In genomic region chr4:127500242-127500641, GRCh38 we compare ENCODE assay signal across 16 cellular contexts.
DNase-seq lines count a peak whose midpoint lies in the region; ATAC-seq, FAIRE-seq and TF ChIP-seq lines count a peak whose summit lies in the region.
"Had no signal": no experiment of that assay in that cellular context is flagged by ENCODE, and none has a peak within 500 bp of the region (broad histone marks: within the 10 kb centered on the region; RNA-seq: fewer than 3 reads in every experiment).

No MANE protein-coding gene starts in this region.

- no peaks in the 10 kb centered on the region for H3K79me2 ChIP-seq in SK-N-SH (ENCODE audit: insufficient read depth)
- no peaks in the 10 kb centered on the region for H3K79me2 ChIP-seq in ACC112 (ENCODE audit: control insufficient read depth, insufficient read depth, low read length, unreplicated experiment)
- H3K79me2 ChIP-seq in H1 (ENCODE audit: control insufficient read depth in 1 of 2, insufficient read depth in 2 of 2, low read length in 2 of 2), result no peaks in the 10 kb centered on the region

- H3K4ac ChIP-seq in H1 (replicated peaks; ENCODE audit: insufficient read length, low read depth, low read length), result no peak overlapping the region

- no peak for TF ChIP-seq POLR2A in H1 (IDR thresholded peaks at IDR 0.05; ENCODE audit: control extremely low read depth in 1 of 2, low read depth in 2 of 2, low read length in 2 of 2)

- TF ChIP-seq RAD21 in SK-N-SH (IDR thresholded peaks at IDR 0.05; ENCODE audit: low read length), result no peak
- no peak for TF ChIP-seq RAD21 in H1 (IDR thresholded peaks at IDR 0.05 in 1 of 2, conservative IDR thresholded peaks at IDR 0.05 in 1 of 2; ENCODE audit: low read depth in 2 of 2, low read length in 2 of 2)

- H2BK5ac ChIP-seq in H1 (ENCODE audit: low read depth, low read length), result no peak overlapping the region

- H3K9ac ChIP-seq in SK-N-SH, result no peak overlapping the region
- no peak overlapping the region for H3K9ac ChIP-seq in H1 (replicated peaks in 1 of 4; ENCODE audit: extremely low read depth in 1 of 4, low read depth in 3 of 4, low read length in 3 of 4)
- H3K9ac ChIP-seq: BLaER1 had no signal

- H4K8ac ChIP-seq in H1 (ENCODE audit: extremely low read depth, insufficient read depth, low read length), result no peak overlapping the region

- H3K27me3 Mint-ChIP-seq in nephron (ENCODE audit: low read depth), result no peaks in the 10 kb centered on the region

- TF ChIP-seq EP300 in SK-N-SH (IDR thresholded peaks at IDR 0.05; ENCODE audit: borderline replicate concordance in 1 of 2, low read depth in 1 of 2, low read length in 1 of 2), result no peak
- no peak for TF ChIP-seq EP300 in H1 (IDR thresholded peaks at IDR 0.05; ENCODE audit: borderline replicate concordance in 1 of 2, low read depth in 2 of 2, low read length in 2 of 2)

- no peaks in the 10 kb centered on the region for H3K9me3 Mint-ChIP-seq in nephron
- H3K9me3 Mint-ChIP-seq: CD8-positive, alpha-beta T cell had no signal

- no peak for FAIRE-seq in H1 (lab: Jason Lieb, UNC)
- FAIRE-seq: A549, G401.6, GM12891 had no signal

- H3K23ac ChIP-seq in H1 (ENCODE audit: insufficient read length), result no peak overlapping the region

- WGBS in SK-N-SH (ENCODE audit: low lambda C conversion rate), result 39% methylated on average over 2 of the region's 2 CpGs
- WGBS in H1 (ENCODE audit: extremely low coverage in 1 of 2, insufficient coverage in 1 of 2, insufficient read length in 1 of 2, insufficient replicate concordance in 2 of 2, low coverage in 1 of 2, low lambda C conversion rate in 2 of 2, missing lambda C conversion rate in 1 of 2), 2 experiments, result 95% methylated on average over 2 of the region's 2 CpGs; no CpG with 5 or more reads in 1 of the 2 experiments

- CTCF ChIA-PET in SK-N-SH (lab: Yijun Ruan, JAX), result no interaction called here
- CTCF ChIA-PET in H1 (lab: Charles Lee; ENCODE audit: partially characterized antibody), result no interaction called here

- no peak overlapping the region for H4K91ac ChIP-seq in H1 (replicated peaks; ENCODE audit: insufficient read length, low read length)

- H3K14ac ChIP-seq in H1 (ENCODE audit: insufficient read length), result no peak overlapping the region

- peak overlapping the region; percentile 65; the same call in 1 of the 2 replicates for H3K4me2 ChIP-seq in SK-N-SH
- H3K4me2 ChIP-seq in H1 (ENCODE audit: insufficient read depth in 1 of 2, low read depth in 2 of 2, low read length in 2 of 2), result no peak overlapping the region
- H3K4me2 ChIP-seq: A549, BLaER1 had no signal

- no peaks in the 10 kb centered on the region for H3K27me3 ChIP-seq in SK-N-SH (ENCODE audit: insufficient read depth)
- no peaks in the 10 kb centered on the region for H3K27me3 ChIP-seq in ACC112 (ENCODE audit: insufficient read depth, low read length)
- no peaks in the 10 kb centered on the region for H3K27me3 ChIP-seq in H1 (replicated peaks in 1 of 4; ENCODE audit: control insufficient read depth in 3 of 4, extremely low read depth in 1 of 4, insufficient read depth in 3 of 4, low read length in 3 of 4)
- H3K27me3 ChIP-seq: BLaER1 had no signal

- TF ChIP-seq CTCF in SK-N-SH (IDR thresholded peaks at IDR 0.05) (no peak), H1 (IDR thresholded peaks at IDR 0.05; ENCODE audit: control extremely low read depth in 1 of 3, insufficient read depth in 1 of 3, low read depth in 1 of 3, low read length in 3 of 3) (no peak), nephron (IDR thresholded peaks at IDR 0.05; ENCODE audit: unreplicated experiment in 3 of 3) (no peak)

- no peaks in the 10 kb centered on the region for H3K79me1 ChIP-seq in H1 (ENCODE audit: low read depth, low read length)

- no peak overlapping the region for H2BK15ac ChIP-seq in H1 (ENCODE audit: low read length)

- no peak overlapping the region for H2AK5ac ChIP-seq in H1 (ENCODE audit: low read depth, low read length)

- no peaks in the 10 kb centered on the region for H3K9me2 ChIP-seq in SK-N-SH

- H3K27ac Mint-ChIP-seq in nephron, result peak overlapping the region in 2 of 3 experiments; percentile 25 to 26
- H3K27ac Mint-ChIP-seq: CD8-positive, alpha-beta T cell had no signal

- peaks cover 4% of the 10 kb centered on the region in 2 experiments; a peak in 2 of 4 replicates for H3K4me1 ChIP-seq in SK-N-SH (ENCODE audit: control insufficient read depth in 1 of 2, insufficient read depth in 2 of 2, low read depth in 1 of 2, low read length in 1 of 2)
- peaks cover 26% of the 10 kb centered on the region for H3K4me1 ChIP-seq in ACC112 (ENCODE audit: control insufficient read depth, insufficient read depth, low read length, unreplicated experiment)
- peaks cover 0 to 7% (median 3%) of the 10 kb centered on the region in 4 experiments; a peak in 3 of 7 replicates for H3K4me1 ChIP-seq in H1 (replicated peaks in 1 of 4; ENCODE audit: control insufficient read depth in 3 of 4, insufficient read depth in 4 of 4, low read length in 3 of 4)
- H3K4me1 ChIP-seq: A549, BLaER1 had no signal

- peaks cover 11% of the 10 kb centered on the region for H3F3A ChIP-seq in SK-N-SH (replicated peaks; ENCODE audit: insufficient read depth)

- no peaks in the 10 kb centered on the region for H3K9me3 ChIP-seq in SK-N-SH
- H3K9me3 ChIP-seq in H1 (ENCODE audit: insufficient read depth in 2 of 2, low read depth in 1 of 2, low read length in 1 of 2), result no peaks in the 10 kb centered on the region
- H3K9me3 ChIP-seq: A549, HAP-1 had no signal

- ATAC-seq in SK-N-SH treated with all-trans-retinoic acid at 6 μM for 48 hours (no peak), GM19467 (IDR thresholded peaks at IDR 0.05; ENCODE audit: unreplicated experiment) (no peak), HG03457 (IDR thresholded peaks at IDR 0.05; ENCODE audit: unreplicated experiment) (no peak)
- ATAC-seq: A549; CD8-positive, alpha-beta T cell had no signal

- H3K23me2 ChIP-seq in H1 (ENCODE audit: low read depth, low read length), result no peaks in the 10 kb centered on the region

- H2BK20ac ChIP-seq in H1 (ENCODE audit: low read length), result no peak overlapping the region

- H2BK12ac ChIP-seq in H1 (ENCODE audit: low read depth, low read length), result no peak overlapping the region

- H2AFZ ChIP-seq in SK-N-SH (ENCODE audit: low read depth), result peak overlapping the region; percentile 36; the same call in 1 of the 2 replicates
- H2AFZ ChIP-seq in ACC112 (ENCODE audit: low read length, unreplicated experiment), result peak overlapping the region; percentile 16
- H2AFZ ChIP-seq in H1 (ENCODE audit: low read length), result 0 out of 2 replicates have a peak overlapping the region, but pooled peaks have one; percentile 64

- H3K18ac ChIP-seq in H1 (ENCODE audit: extremely low read depth, low read length), result no peak overlapping the region

- H3K36me3 ChIP-seq in SK-N-SH (replicated peaks in 1 of 2; ENCODE audit: control insufficient read depth in 1 of 2, insufficient read depth in 2 of 2, low read length in 1 of 2) (no peaks in the 10 kb centered on the region), ACC112 (ENCODE audit: insufficient read depth, low read length) (no peaks in the 10 kb centered on the region), H1 (ENCODE audit: control insufficient read depth in 2 of 4, insufficient read depth in 4 of 4, low read length in 3 of 4) (no peaks in the 10 kb centered on the region)
- H3K36me3 ChIP-seq: BLaER1, HAP-1 had no signal

- H4K5ac ChIP-seq in H1 (ENCODE audit: insufficient read length, low read depth, low read length), result no peak overlapping the region

- DNase-seq in SK-N-SH (no peak), H1 (ENCODE audit: low read depth in 1 of 2, low spot score in 2 of 2) (no peak)
- DNase-seq: CD8-positive, alpha-beta T cell; COR-L47 had no signal

- H3K56ac ChIP-seq in H1 (replicated peaks; ENCODE audit: insufficient read length, low read depth, low read length), result no peak overlapping the region

- H3K4me3 ChIP-seq in SK-N-SH (ENCODE audit: low read depth in 2 of 2, low read length in 1 of 2) (no peak overlapping the region), ACC112 (ENCODE audit: low read depth, low read length) (no peak overlapping the region), H1 (ENCODE audit: extremely low read depth in 1 of 4, insufficient read depth in 2 of 4, low read depth in 3 of 4, low read length in 4 of 4) (no peak overlapping the region)
- H3K4me3 ChIP-seq: A549, BLaER1, HAP-1 had no signal

- no peaks in the 10 kb centered on the region for H4K20me1 ChIP-seq in SK-N-SH (ENCODE audit: insufficient read depth)
- H4K20me1 ChIP-seq in H1 (replicated peaks in 1 of 2; ENCODE audit: control insufficient read depth in 1 of 2, insufficient read depth in 2 of 2, low read length in 2 of 2), result no peaks in the 10 kb centered on the region
- H4K20me1 ChIP-seq: BLaER1 had no signal

- peaks cover 33% of the 10 kb centered on the region for H3K4me1 Mint-ChIP-seq in nephron

- H2BK120ac ChIP-seq in H1 (replicated peaks; ENCODE audit: low read depth, low read length), result no peak overlapping the region

- POLR2A ChIA-PET in SK-N-SH (lab: Yijun Ruan, JAX) (no interaction called here), H1 (lab: Charles Lee; ENCODE audit: partially characterized antibody) (no interaction called here)

- no peaks in the 10 kb centered on the region for H3K36me3 Mint-ChIP-seq in nephron (ENCODE audit: low read depth)
- H3K36me3 Mint-ChIP-seq: CD14-positive monocyte; CD8-positive, alpha-beta T cell had no signal

- H3K27ac ChIP-seq in SK-N-SH (ENCODE audit: low read depth in 2 of 2, low read length in 1 of 2) (no peak overlapping the region), ACC112 (ENCODE audit: low read depth, low read length) (no peak overlapping the region), H1 (ENCODE audit: low read depth, low read length) (no peak overlapping the region)
- H3K27ac ChIP-seq: 22Rv1, A549, BLaER1 had no signal

- H3K4me3 Mint-ChIP-seq in nephron, result no peak overlapping the region
- H3K4me3 Mint-ChIP-seq: CD14-positive monocyte; CD8-positive, alpha-beta T cell had no signal

TF ChIP-seq in SK-N-SH, 30 proteins besides CTCF, POLR2A, EP300 and RAD21 (continues in another document):
- no peak for TF ChIP-seq FOSL2 (IDR thresholded peaks at IDR 0.05; ENCODE audit: borderline replicate concordance, low read depth)
- TF ChIP-seq POLR2AphosphoS5 (IDR thresholded peaks at IDR 0.05; ENCODE audit: low read depth, low read length), result no peak
- no peak for TF ChIP-seq RFX5 (IDR thresholded peaks at IDR 0.05; ENCODE audit: low read length)
- TF ChIP-seq TEAD4 (IDR thresholded peaks at IDR 0.05; ENCODE audit: borderline replicate concordance, insufficient read depth), result no peak

TF ChIP-seq in SK-N-SH treated with all-trans-retinoic acid at 6 μM for 48 hours, 23 proteins besides CTCF, POLR2A, EP300 and RAD21 (continues in another document):
- TF ChIP-seq ZNF565 (CRISPR knock-in tag; conservative IDR thresholded peaks at IDR 0.05; ENCODE audit: low read depth) (no peak), ZFP3 (CRISPR knock-in tag; IDR thresholded peaks at IDR 0.05) (no peak), ARNTL (CRISPR knock-in tag; IDR thresholded peaks at IDR 0.05; ENCODE audit: borderline replicate concordance, low read depth) (no peak)
